ENCODE assay signal across 9 cellular contexts in the genomic region with DNA sequence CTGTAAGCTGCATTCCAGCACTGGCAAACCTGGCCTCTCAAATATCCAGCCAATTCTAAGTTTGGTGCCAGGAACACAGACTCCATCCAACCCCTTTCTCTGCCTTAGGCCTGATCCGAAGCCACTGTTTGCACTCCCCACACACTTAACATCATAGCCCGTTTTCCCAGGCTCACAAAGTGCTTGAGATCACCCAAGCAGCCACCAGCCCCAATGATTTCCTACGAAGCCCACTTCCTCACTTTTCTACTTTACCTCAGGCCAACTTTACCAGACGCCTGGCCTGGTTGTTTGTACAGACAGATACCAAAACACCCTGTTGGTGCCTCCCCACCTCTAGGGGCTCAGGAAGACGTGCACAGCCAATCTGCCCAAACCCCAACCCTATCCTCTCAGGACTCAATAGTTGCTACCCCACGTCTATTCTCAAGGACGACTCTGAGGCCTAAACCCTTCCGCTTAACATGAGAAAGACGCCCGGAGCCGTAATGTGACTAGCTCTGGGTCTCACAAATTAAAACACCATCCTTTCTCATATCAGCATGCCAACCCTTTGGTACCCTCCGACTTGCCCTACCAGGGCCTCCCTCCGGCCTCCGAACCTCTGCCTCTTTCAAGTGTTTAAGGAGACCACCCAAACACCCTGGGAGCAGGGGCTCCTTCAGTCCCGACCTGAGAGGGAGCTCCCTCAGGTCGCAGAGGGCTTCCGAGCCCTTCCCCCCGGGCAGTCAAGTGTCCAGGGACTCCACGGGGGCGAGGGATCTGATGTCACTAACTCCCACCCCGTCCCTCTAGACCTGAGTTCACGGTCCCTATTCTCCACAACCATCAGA. TPM values are rescaled to one million over a fixed set of nuclear protein-coding genes. Genes with fewer than 3 reads are reported as not detected.
DNase-seq lines count a peak whose midpoint lies in the region; ATAC-seq and TF ChIP-seq lines count a peak whose summit lies in the region.
"Had no signal": no experiment of that assay in that cellular context is flagged by ENCODE, and none has a peak within 500 bp of the region (broad histone marks: within the 10 kb centered on the region; RNA-seq: fewer than 3 reads in every experiment).

No MANE protein-coding gene starts in this region.

- H3K27me3 ChIP-seq in lung (ENCODE audit: control insufficient read depth, insufficient read depth) (no peaks in the 10 kb centered on the region), upper lobe of left lung (no peaks in the 10 kb centered on the region)

- H3K9me3 ChIP-seq in lung (ENCODE audit: control insufficient read depth in 2 of 2, insufficient read depth in 1 of 2, low read length in 1 of 2) (no peaks in the 10 kb centered on the region), upper lobe of left lung (no peaks in the 10 kb centered on the region)

- no peaks in the 10 kb centered on the region for H3K27me3 Mint-ChIP-seq in activated CD4-positive, alpha-beta T cell treated with anti-CD3 and anti-CD28 coated beads, Interleukin-2, amount 10 ng/mL, durations not matched to agents 24 days and 14 days
- no peaks in the 10 kb centered on the region for H3K27me3 Mint-ChIP-seq in chondrocyte (ENCODE audit: low read depth)
- H3K27me3 Mint-ChIP-seq: T-helper 17 cell had no signal

- WGBS in lung, 2 donors, result 17 to 35% methylated on average over 22 of the region's 22 CpGs
- 14 to 26% methylated on average over 15 to 22 of the region's 22 CpGs for WGBS in upper lobe of left lung, 2 donors

- TF ChIP-seq POLR2A in upper lobe of left lung (IDR thresholded peaks at IDR 0.05), result peak in 2 of 4 donors; percentile 33 to 62

- H3K36me3 ChIP-seq in lung (ENCODE audit: control insufficient read depth in 2 of 2, insufficient read depth in 2 of 2, low read length in 2 of 2) (peaks cover 0 to 10% of the 10 kb centered on the region in 2 donors), upper lobe of left lung (peaks cover 6 to 31% (median 12%) of the 10 kb centered on the region in 4 donors)

- no peaks in the 10 kb centered on the region for H3K9me3 Mint-ChIP-seq in activated CD4-positive, alpha-beta T cell treated with anti-CD3 and anti-CD28 coated beads, Interleukin-2, amount 10 ng/mL, durations not matched to agents 24 days and 14 days
- H3K9me3 Mint-ChIP-seq in chondrocyte (ENCODE audit: low read depth), result no peaks in the 10 kb centered on the region

- TF ChIP-seq EP300 in upper lobe of left lung (IDR thresholded peaks at IDR 0.05), result no peak

- in situ Hi-C loops in GM13977 (cut with MboI; ENCODE audit: low pct_unique_long_range_greater_than_20kb, low sequenced_read_pairs, unreplicated experiment), result no loop called here

- H3K4me3 Mint-ChIP-seq in activated CD4-positive, alpha-beta T cell treated with anti-CD3 and anti-CD28 coated beads, Interleukin-2, amount 10 ng/mL, durations not matched to agents 24 days and 14 days, result no peak overlapping the region
- H3K4me3 Mint-ChIP-seq in chondrocyte (ENCODE audit: unreplicated experiment), result no peak overlapping the region
- H3K4me3 Mint-ChIP-seq: T-helper 17 cell had no signal

- no peak overlapping the region for H3K27ac Mint-ChIP-seq in activated CD4-positive, alpha-beta T cell treated with anti-CD3 and anti-CD28 coated beads, Interleukin-2, amount 10 ng/mL, durations not matched to agents 24 days and 14 days
- no peak overlapping the region for H3K27ac Mint-ChIP-seq in chondrocyte (ENCODE audit: unreplicated experiment)
- H3K27ac Mint-ChIP-seq: T-helper 17 cell had no signal

- H3K4me1 Mint-ChIP-seq in activated CD4-positive, alpha-beta T cell treated with anti-CD3 and anti-CD28 coated beads, Interleukin-2, amount 10 ng/mL, durations not matched to agents 24 days and 14 days, result peaks cover 56% of the 10 kb centered on the region
- peaks cover 37% of the 10 kb centered on the region for H3K4me1 Mint-ChIP-seq in chondrocyte (ENCODE audit: low read depth)

- H3K27ac ChIP-seq in lung (ENCODE audit: low read depth in 1 of 2, low read length in 1 of 2) (peak overlapping the region; percentile 89 to 100), upper lobe of left lung (peak overlapping the region; percentile 98 to 100 (median 99))

- peaks cover 5 to 14% of the 10 kb centered on the region in 2 donors for H3K4me1 ChIP-seq in lung (ENCODE audit: control insufficient read depth in 2 of 2, insufficient read depth in 2 of 2, low read length in 2 of 2)
- H3K4me1 ChIP-seq in upper lobe of left lung, result peaks cover 29 to 56% (median 38%) of the 10 kb centered on the region in 4 donors

- intact Hi-C loops in activated CD4-positive, alpha-beta T cell treated with anti-CD3 and anti-CD28 coated beads, Interleukin-2, amount 10 ng/mL, durations not matched to agents 24 days and 14 days (cut with micrococcal nuclease), result loop anchor here (1.0 to 10.0 kb wide), 6 partner anchors 16 to 921 kb away; a partner anchor contains a TSS

- peak; percentile 18 for TF ChIP-seq CTCF in chondrocyte (IDR thresholded peaks at IDR 0.05)
- TF ChIP-seq CTCF in lung (IDR thresholded peaks at IDR 0.05; ENCODE audit: control extremely low read depth, extremely low read depth), result no peak
- peak in 1 of 6 experiments; percentile 6 for TF ChIP-seq CTCF in upper lobe of left lung (IDR thresholded peaks at IDR 0.05)
- no peak for TF ChIP-seq CTCF in GM13977 (IDR thresholded peaks at IDR 0.05; ENCODE audit: extremely low read depth, insufficient read depth, missing control alignments)

- ATAC-seq in lung (ENCODE audit: insufficient read depth, low FRiP score), result no peak
- no peak for ATAC-seq in upper lobe of left lung (ENCODE audit: low FRiP score in 2 of 2)
- ATAC-seq in HG03108 (IDR thresholded peaks at IDR 0.05; ENCODE audit: unreplicated experiment), result no peak

- DNase-seq in activated CD4-positive, alpha-beta T cell treated with anti-CD3 and anti-CD28 coated beads, Interleukin-2, amount 10 ng/mL, durations not matched to agents 24 days and 14 days, result peak; percentile 78
- DNase-seq in activated CD4-positive, alpha-beta T cell treated with anti-CD3 and anti-CD28 coated beads for 1 hour, result no peak
- DNase-seq in chondrocyte (ENCODE audit: low spot score) (no peak), lung (ENCODE audit: low spot score) (no peak), upper lobe of left lung (no peak), DMS53 (lab: John Stamatoyannopoulos, UW) (no peak), GM13977 (ENCODE audit: low spot score) (no peak)

- H3K4me3 ChIP-seq in lung, result peak overlapping the region; percentile 94
- peak overlapping the region; percentile 63 to 88 (median 80) for H3K4me3 ChIP-seq in upper lobe of left lung

- H3K36me3 Mint-ChIP-seq in activated CD4-positive, alpha-beta T cell treated with anti-CD3 and anti-CD28 coated beads, Interleukin-2, amount 10 ng/mL, durations not matched to agents 24 days and 14 days (ENCODE audit: low read depth), result peaks cover 24% of the 10 kb centered on the region
- peaks cover 4% of the 10 kb centered on the region for H3K36me3 Mint-ChIP-seq in chondrocyte (ENCODE audit: low read depth)

RNA-seq across cellular contexts. Expression of a gene that starts 3.4 kb away (rescaled TPM):
- 39.4 and 41.7 TPM in 2 replicates for total RNA-seq in activated CD4-positive, alpha-beta T cell treated with anti-CD3 and anti-CD28 coated beads, Interleukin-2, amount 10 ng/mL, durations not matched to agents 24 days and 14 days
- total RNA-seq in chondrocyte (68.0 to 87.6 TPM (median 75.9 TPM) in 3 replicates), lung (100 to 1,000 TPM; 132 to 238 TPM), upper lobe of left lung (100 to 1,000 TPM; 112 to 358 (median 288) TPM)
- 100 to 1,000 TPM in 1 of 2 donors, 10 to 100 TPM in 1; 93.5 to 126 TPM for polyA plus RNA-seq in lung

RNA-seq across cellular contexts. Expression of a gene that starts 7.2 kb away (rescaled TPM):
- total RNA-seq in activated CD4-positive, alpha-beta T cell treated with anti-CD3 and anti-CD28 coated beads, Interleukin-2, amount 10 ng/mL, durations not matched to agents 24 days and 14 days, result 45.1 and 49.6 TPM in 2 replicates
- 45.4 to 58.1 TPM (median 46.7 TPM) in 3 replicates for total RNA-seq in chondrocyte
- 10 to 100 TPM; 33.9 to 76.2 TPM for total RNA-seq in lung
- 10 to 100 TPM; 45.4 to 46.2 TPM for polyA plus RNA-seq in lung
- 10 to 100 TPM; 27.2 to 75.8 (median 49.8) TPM for total RNA-seq in upper lobe of left lung

RNA-seq across cellular contexts. Expression of a gene that starts 20.6 kb away (rescaled TPM):
- 20.9 and 21.4 TPM in 2 replicates for total RNA-seq in activated CD4-positive, alpha-beta T cell treated with anti-CD3 and anti-CD28 coated beads, Interleukin-2, amount 10 ng/mL, durations not matched to agents 24 days and 14 days
- 7.8 to 12.1 TPM (median 8.4 TPM) in 3 replicates for total RNA-seq in chondrocyte
- total RNA-seq in lung, result 10 to 100 TPM; 24.4 to 33.1 TPM
- 10 to 100 TPM; 13.2 to 19.0 TPM for polyA plus RNA-seq in lung
- 10 to 100 TPM; 11.5 to 32.5 (median 17.3) TPM for total RNA-seq in upper lobe of left lung

RNA-seq across cellular contexts. Expression of a gene that starts 31.7 kb away (rescaled TPM):
- total RNA-seq in activated CD4-positive, alpha-beta T cell treated with anti-CD3 and anti-CD28 coated beads, Interleukin-2, amount 10 ng/mL, durations not matched to agents 24 days and 14 days, result 1.5 and 2.1 TPM in 2 replicates
- total RNA-seq in chondrocyte (0.51 to 1.5 TPM (median 0.70 TPM) in 3 replicates), lung (under 1 TPM in 1 of 2 donors, not detected in 1; 0.55 TPM), upper lobe of left lung (1 to 10 TPM in 1 of 6 donors, not detected in 5; 4.9 TPM)
- under 1 TPM; 0.22 to 0.28 TPM for polyA plus RNA-seq in lung
- total RNA-seq: T-helper 17 cell had no signal

RNA-seq across cellular contexts. Expression of a gene that starts 34.4 kb away (rescaled TPM):
- total RNA-seq in activated CD4-positive, alpha-beta T cell treated with anti-CD3 and anti-CD28 coated beads, Interleukin-2, amount 10 ng/mL, durations not matched to agents 24 days and 14 days, result 4.7 and 5.7 TPM in 2 replicates
- total RNA-seq in chondrocyte (5.5 to 8.6 TPM (median 8.2 TPM) in 3 replicates), lung (10 to 100 TPM in 1 of 2 donors, 1 to 10 TPM in 1; 5.3 to 10.8 TPM), upper lobe of left lung (10 to 100 TPM in 4 of 6 donors, 1 to 10 TPM in 2; 7.3 to 12.5 (median 11.1) TPM)
- polyA plus RNA-seq in lung, result 10 to 100 TPM in 1 of 2 donors, 1 to 10 TPM in 1; 5.6 to 10.5 TPM
